ENCODE assay signal across 8 cellular contexts in the genomic region with DNA sequence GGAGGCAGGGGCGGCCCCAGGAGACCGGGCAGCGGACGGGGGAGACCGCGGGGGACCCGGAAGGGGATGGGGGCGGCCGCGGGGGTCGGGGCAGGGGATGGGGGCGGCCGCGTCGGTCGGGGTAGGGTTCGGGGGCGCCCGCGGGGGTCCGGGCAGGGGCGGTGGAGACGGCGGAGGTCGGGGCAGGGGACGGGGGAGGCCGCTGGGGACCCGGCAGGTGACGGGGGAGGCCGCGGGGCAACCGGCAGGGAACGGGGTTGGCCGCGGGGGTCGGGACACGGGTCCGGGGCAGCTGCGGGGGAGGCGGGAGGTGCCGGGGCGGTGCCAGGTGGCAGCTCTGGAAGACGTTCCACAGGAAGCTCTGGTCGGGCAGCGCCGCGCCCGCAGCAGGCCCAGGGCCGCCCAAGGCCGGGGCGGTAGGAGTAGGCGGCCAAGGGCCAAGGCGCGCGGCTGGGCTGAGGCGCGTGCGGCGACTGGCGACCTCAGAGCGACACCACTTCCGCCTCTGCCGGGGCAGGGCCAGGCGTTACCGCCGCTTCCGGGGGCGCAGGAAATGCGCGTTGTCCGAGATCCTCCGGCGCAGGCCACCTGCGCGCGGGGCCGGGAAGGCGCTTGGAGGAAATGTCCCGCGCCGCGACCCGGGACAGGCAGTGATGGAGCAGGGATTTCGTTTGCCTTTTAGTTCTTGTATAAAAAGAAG. TPM values are rescaled to one million over a fixed set of nuclear protein-coding genes. Genes with fewer than 3 reads are reported as not detected.
A peak's percentile ranks its signal among the peaks of the same experiment; 100 is the strongest.
DNase-seq lines count a peak whose midpoint lies in the region; ATAC-seq, FAIRE-seq and TF ChIP-seq lines count a peak whose summit lies in the region.
"Not testable (repeated sequence)": the region's sequence is repeated elsewhere in the genome, so short reads cannot be mapped to it uniquely, and the experiment has no call there.

No MANE protein-coding gene starts in this region.

- H3K4me3 ChIP-seq in HUES48 (ENCODE audit: low read depth, low read length) (peak overlapping the region; percentile 49), bronchial epithelial cell (ENCODE audit: low read depth, low read length) (peak overlapping the region; percentile 43), psoas muscle (peak overlapping the region; percentile 63), thymus (ENCODE audit: low read length) (peak overlapping the region; percentile 45)

- not testable (repeated sequence) for H3K27ac ChIP-seq in HUES48 (ENCODE audit: low read depth, low read length)
- H3K27ac ChIP-seq in psoas muscle: peak overlapping the region; percentile 66
- H3K27ac ChIP-seq in thymus (ENCODE audit: low read depth): peak overlapping the region; percentile 31

- not testable (repeated sequence) for TF ChIP-seq POLR2A in GM12891 (IDR thresholded peaks at IDR 0.05; ENCODE audit: low read depth, low read length)
- TF ChIP-seq POLR2A in H54 (IDR thresholded peaks at IDR 0.05; ENCODE audit: low read depth, low read length): peak; percentile 44; the same call in 1 of the 2 replicates

- intact Hi-C loops in psoas muscle (cut with DNase I): not testable (repeated sequence)

- H3K4me1 ChIP-seq in HUES48 (ENCODE audit: control insufficient read depth, insufficient read depth, low read length); psoas muscle; thymus (ENCODE audit: control insufficient read depth, insufficient read depth, low read length): not testable (repeated sequence)

- FAIRE-seq in GM12891 (lab: Jason Lieb, UNC); H54 (lab: Jason Lieb, UNC); bronchial epithelial cell (lab: Jason Lieb, UNC): not testable (repeated sequence)

- DNase-seq in GM12891 (ENCODE audit: insufficient read length, low spot score) (peak; percentile 87), H54 (ENCODE audit: insufficient read length, low spot score) (peak; percentile 91), bronchial epithelial cell (ENCODE audit: low read depth) (peak; percentile 48), iPS DF 4.7 (ENCODE audit: extremely low read depth, low spot score) (peak; percentile 19), psoas muscle (peak in 1 of 2 donors; percentile 89)
- DNase-seq in activated CD4-positive, alpha-beta T cell treated with anti-CD3 and anti-CD28 coated beads for 48 hours: peak; percentile 84

- ATAC-seq in psoas muscle: peak; percentile 92 to 100 (median 99)

- H3K27me3 ChIP-seq in HUES48 (ENCODE audit: control insufficient read depth, insufficient read depth, low read length); bronchial epithelial cell (ENCODE audit: control insufficient read depth, insufficient read depth, low read length); psoas muscle (ENCODE audit: insufficient read depth in 3 of 3, low read length in 2 of 3); thymus (ENCODE audit: control insufficient read depth, insufficient read depth): not testable (repeated sequence)

- not testable (repeated sequence) for H3K9me3 ChIP-seq in HUES48 (ENCODE audit: control insufficient read depth, insufficient read depth, low read length); psoas muscle; thymus (ENCODE audit: control insufficient read depth)

- 0 to 2% (median 0%) methylated on average over 10 to 47 of the region's 84 CpGs for WGBS in psoas muscle, 3 donors
- under 1% methylated on average over 50 of the region's 84 CpGs for WGBS in thymus

- not testable (repeated sequence) for H3K36me3 ChIP-seq in HUES48 (ENCODE audit: control insufficient read depth, insufficient read depth, low read length); bronchial epithelial cell (ENCODE audit: control insufficient read depth, insufficient read depth, low read length); psoas muscle (ENCODE audit: insufficient read depth in 1 of 2, low read depth in 1 of 2); thymus (ENCODE audit: control insufficient read depth, insufficient read depth)

- H3K9ac ChIP-seq in HUES48 (ENCODE audit: low read depth, low read length): not testable (repeated sequence)

- not testable (repeated sequence) for TF ChIP-seq CTCF in bronchial epithelial cell (IDR thresholded peaks at IDR 0.05; ENCODE audit: insufficient read depth, low read length, severe bottlenecking); psoas muscle (IDR thresholded peaks at IDR 0.05)

TF ChIP-seq in GM12891, 5 proteins besides CTCF, POLR2A, EP300 and RAD21:
- TF ChIP-seq SPI1 (IDR thresholded peaks at IDR 0.05; ENCODE audit: low read depth, low read length) (peak; percentile 32; the same call in 1 of the 2 replicates), TAF1 (IDR thresholded peaks at IDR 0.05; ENCODE audit: low read depth, low read length) (peak; percentile 59)

RNA-seq across cellular contexts. Expression of a gene that starts 45.9 kb away (rescaled TPM):
- polyA plus RNA-seq in GM12891 (2012; ENCODE audit: low read depth, missing spikeins): 12.1 TPM
- total RNA-seq in bronchial epithelial cell (6.3 and 6.8 TPM in 2 replicates), psoas muscle (100 to 1,000 TPM in 1 of 4 donors, 10 to 100 TPM in 3; 41.7 to 322 (median 77.6) TPM)
- polyA plus RNA-seq in psoas muscle (10 to 100 TPM; 37.1 to 67.1 (median 52.2) TPM), thymus (101 TPM)
